ENCODE assay signal across 8 cellular contexts in the genomic region with DNA sequence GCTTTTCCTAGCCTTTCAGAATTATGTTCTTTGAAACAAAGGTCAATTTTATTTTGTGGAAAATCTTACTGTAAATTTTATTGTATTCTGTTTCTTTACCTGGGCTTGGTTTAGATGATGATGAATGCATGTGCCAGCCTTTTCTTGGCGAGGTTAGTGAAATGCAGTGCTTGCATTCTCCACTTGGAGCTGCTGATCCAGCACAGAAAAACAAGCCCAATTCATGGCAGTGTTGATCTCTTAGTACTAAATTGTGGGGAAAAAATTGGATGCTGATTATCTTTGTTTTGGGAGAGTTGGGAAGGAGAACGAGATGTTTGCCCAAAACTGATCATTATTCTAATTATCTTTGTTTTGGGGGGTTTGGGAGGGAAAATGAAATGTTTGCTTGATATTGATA. TPM values are rescaled to one million over a fixed set of nuclear protein-coding genes. Genes with fewer than 3 reads are reported as not detected.
DNase-seq lines count a peak whose midpoint lies in the region; ATAC-seq, FAIRE-seq and TF ChIP-seq lines count a peak whose summit lies in the region.

No MANE protein-coding gene starts in this region.

- TF ChIP-seq RAD21 in HCT116 (IDR thresholded peaks at IDR 0.05; ENCODE audit: low read depth) (peak; percentile 54; the same call in 1 of the 2 replicates), GM12878 (IDR thresholded peaks at IDR 0.05; ENCODE audit: insufficient read depth, low read depth, low read length) (peak; percentile 47; the same call in 1 of the 2 replicates)

- no peak for TF ChIP-seq EP300 in GM12878 (IDR thresholded peaks at IDR 0.05; ENCODE audit: borderline replicate concordance in 1 of 2, control insufficient read depth in 1 of 2, low read depth in 2 of 2, low read length in 2 of 2)

- H3K4me3 ChIP-seq in HCT116 (replicated peaks in 1 of 2; ENCODE audit: low read depth in 1 of 2, low read length in 2 of 2) (no peak overlapping the region), GM12878 (no peak overlapping the region), lower lobe of right lung (no peak overlapping the region)

- H3K27ac ChIP-seq in HCT116 (ENCODE audit: low read depth, low read length): no peak overlapping the region
- no peak overlapping the region for H3K27ac ChIP-seq in GM12878 (ENCODE audit: control insufficient read depth, insufficient read depth)
- no peak overlapping the region for H3K27ac ChIP-seq in lower lobe of right lung

- BruUV-seq in HCT116 (replicated peaks; lab: Mats Ljungman, UMichigan) (no TSS peak), GM12878 (replicated peaks; lab: Mats Ljungman, UMichigan) (no TSS peak)

- SMC1A ChIA-PET in GM12878 (lab: Charles Lee; ENCODE audit: uncharacterized antibody, unreplicated experiment): interaction anchor here (0.6 to 3.6 kb wide), 2 partner anchors 12 to 214 kb away, joined by 3 to 12 read pairs; no protein-coding TSS in a partner anchor

- TF ChIP-seq POLR2A in HCT116 (IDR thresholded peaks at IDR 0.05; ENCODE audit: borderline replicate concordance, extremely low read depth, insufficient read depth, insufficient read length) (no peak), GM12878 (IDR thresholded peaks at IDR 0.05; ENCODE audit: low read depth, low read length) (no peak)

- peaks cover 4 to 31% of the 10 kb centered on the region in 2 experiments; a peak in 3 of 4 replicates for H3K4me1 ChIP-seq in HCT116 (ENCODE audit: control insufficient read depth in 1 of 2, insufficient read depth in 2 of 2, low read length in 2 of 2)
- H3K4me1 ChIP-seq in GM12878 (ENCODE audit: control insufficient read depth, insufficient read depth, low read length): peaks cover 6% of the 10 kb centered on the region
- peaks cover 13% of the 10 kb centered on the region for H3K4me1 ChIP-seq in lower lobe of right lung

- ATAC-seq in HCT116 (no peak), GM12878 (no peak), lower lobe of right lung (no peak), GM19035 (IDR thresholded peaks at IDR 0.05; ENCODE audit: unreplicated experiment) (no peak), GM21737 (IDR thresholded peaks at IDR 0.05; ENCODE audit: unreplicated experiment) (no peak), HG03025 (IDR thresholded peaks at IDR 0.05; ENCODE audit: low FRiP score, unreplicated experiment) (no peak), GM19023 (IDR thresholded peaks at IDR 0.05; ENCODE audit: unreplicated experiment) (no peak)

- WGBS in GM12878 (ENCODE audit: insufficient coverage, insufficient replicate concordance, low lambda C conversion rate, missing lambda C conversion rate): 86% methylated on average over 2 of the region's 2 CpGs

- FAIRE-seq in GM12878 (lab: Jason Lieb, UNC): no peak

- peaks cover 36% of the 10 kb centered on the region for H3K79me2 ChIP-seq in HCT116 (ENCODE audit: insufficient read depth, low read length)
- no peaks in the 10 kb centered on the region for H3K79me2 ChIP-seq in GM12878 (ENCODE audit: control insufficient read depth, insufficient read depth, low read length)

- H3K9me3 ChIP-seq in HCT116 (ENCODE audit: control insufficient read depth in 1 of 2, insufficient read depth in 1 of 2, low read depth in 1 of 2, low read length in 2 of 2) (no peaks in the 10 kb centered on the region), GM12878 (replicated peaks; ENCODE audit: control insufficient read depth, insufficient read depth, low read length) (no peaks in the 10 kb centered on the region), lower lobe of right lung (no peaks in the 10 kb centered on the region)

- CTCF ChIA-PET in HCT116 (lab: Charles Lee) (interaction anchor here (0.6 kb wide), 1 partner anchor 8 kb away, joined by 3 read pairs; no protein-coding TSS in a partner anchor), GM12878 (lab: Yijun Ruan, JAX) (interaction anchor here (1.2 kb wide), 1 partner anchor 215 kb away, joined by 3 read pairs; no protein-coding TSS in a partner anchor)

- H3K4me2 ChIP-seq in HCT116 (ENCODE audit: low read length) (peak overlapping the region; percentile 14; the same call in 1 of the 2 replicates), GM12878 (ENCODE audit: control insufficient read depth, insufficient read depth) (no peak overlapping the region)

- H2AFZ ChIP-seq in HCT116 (ENCODE audit: low read depth, low read length, poor library complexity, severe bottlenecking) (no peak overlapping the region), GM12878 (ENCODE audit: control insufficient read depth, low read depth, low read length) (no peak overlapping the region)

- intact Hi-C loops in HCT116 (cut with micrococcal nuclease): loop anchor here (1.0 to 5.0 kb wide), 2 partner anchors 33 to 214 kb away; no protein-coding TSS in a partner anchor
- intact Hi-C loops in GM12878 (cut with micrococcal nuclease; ENCODE audit: unreplicated experiment): no loop called here
- intact Hi-C loops in lower lobe of right lung (cut with DNase I): no loop called here

- POLR2A ChIA-PET in HCT116 (lab: Charles Lee): no interaction called here
- POLR2A ChIA-PET in GM12878 (lab: Charles Lee): interaction anchor here (0.7 kb wide), 1 partner anchor 109 kb away, joined by 11 read pairs; no protein-coding TSS in a partner anchor

- H3K36me3 ChIP-seq in HCT116 (ENCODE audit: control insufficient read depth in 1 of 2, insufficient read depth in 2 of 2, low read length in 2 of 2) (no peaks in the 10 kb centered on the region), GM12878 (ENCODE audit: control insufficient read depth in 2 of 2, insufficient read depth in 2 of 2, low read length in 1 of 2) (no peaks in the 10 kb centered on the region), lower lobe of right lung (no peaks in the 10 kb centered on the region)

- H3K27me3 ChIP-seq in HCT116 (ENCODE audit: insufficient read depth, low read length) (no peaks in the 10 kb centered on the region), GM12878 (replicated peaks in 1 of 2; ENCODE audit: control insufficient read depth in 2 of 2, insufficient read depth in 2 of 2, low read length in 1 of 2) (0 out of 4 replicates have a peak, but pooled peaks cover 0 to 3% of the 10 kb centered on the region in 2 experiments), lower lobe of right lung (ENCODE audit: low read depth) (no peaks in the 10 kb centered on the region)

- RAD21 ChIA-PET in HCT116 (lab: Charles Lee; ENCODE audit: low non-redundant PET in 1 of 2, low total read pairs in 2 of 2, uncharacterized antibody in 2 of 2, unreplicated experiment in 2 of 2): no interaction called here
- RAD21 ChIA-PET in GM12878 (lab: Charles Lee; ENCODE audit: unreplicated experiment): interaction anchor here (1.2 to 1.5 kb wide), 2 partner anchors 10 to 32 kb away, joined by 3 to 4 read pairs; no protein-coding TSS in a partner anchor

- in situ Hi-C loops in GM12878 (cut with MboI): no loop called here

- no peaks in the 10 kb centered on the region for H3K9me2 ChIP-seq in HCT116 (ENCODE audit: insufficient read depth)

- H3K9ac ChIP-seq in HCT116 (ENCODE audit: low read length): no peak overlapping the region
- no peak overlapping the region for H3K9ac ChIP-seq in GM12878 (ENCODE audit: control insufficient read depth, insufficient read depth, low read length)

- H4K20me1 ChIP-seq in HCT116 (ENCODE audit: insufficient read depth) (no peaks in the 10 kb centered on the region; the same call in 1 of the 2 replicates), GM12878 (ENCODE audit: control insufficient read depth, insufficient read depth) (no peaks in the 10 kb centered on the region)

- DNase-seq in Ammon's horn (ENCODE audit: low spot score): peak; percentile 80
- no peak for DNase-seq in HCT116 (ENCODE audit: low read depth, low spot score)
- no peak for DNase-seq in GM12878 (ENCODE audit: low read depth, low spot score)
- no peak for DNase-seq in lower lobe of right lung

- TF ChIP-seq CTCF in HCT116 (IDR thresholded peaks at IDR 0.05 in 2 of 3, conservative IDR thresholded peaks at IDR 0.05 in 1 of 3; ENCODE audit: borderline replicate concordance in 1 of 3, insufficient read depth in 1 of 3, low read depth in 2 of 3, low read length in 2 of 3): peak; percentile 22 to 56 (median 51); a peak in 5 of 6 replicates
- peak; percentile 33 to 34 (median 34); a peak in 4 of 6 replicates for TF ChIP-seq CTCF in GM12878 (IDR thresholded peaks at IDR 0.05 in 2 of 3, conservative IDR thresholded peaks at IDR 0.05 in 1 of 3; ENCODE audit: control insufficient read depth in 2 of 3, extremely low read depth in 1 of 3, insufficient read depth in 1 of 3, low read depth in 3 of 3, low read length in 3 of 3)
- TF ChIP-seq CTCF in lower lobe of right lung (IDR thresholded peaks at IDR 0.05): peak; percentile 37

RNA-seq across cellular contexts. Expression of gene HABP4, which starts 3.7 kb away (rescaled TPM):
- total RNA-seq in HCT116 (2021; ENCODE audit: unreplicated experiment) (21.0 TPM), GM12878 (2014; rRNA removed) (10.7 and 12.3 TPM in 2 replicates), GM12878 (2014; rRNA removed; fragmentation: Illumina TruSeq; extraction: Trizol) (13.1 and 13.6 TPM in 2 replicates), GM12878 (2021) (13.6 and 13.7 TPM in 2 replicates), lower lobe of right lung (9.8 TPM)
- polyA plus RNA-seq in HCT116 (2012): 9.6 and 12.2 TPM in 2 replicates
- total RNA-seq in GM12878 (2013; cell fraction: nucleolus; rRNA removed): 4.0 and 4.4 TPM in 2 replicates
- 2.1 TPM for polyA plus RNA-seq in GM12878 (2011; ENCODE audit: low read depth)
- polyA plus RNA-seq in GM12878 (2011; rRNA removed) (6.8 and 9.2 TPM in 2 replicates), GM12878 (2014; fragmentation: Illumina TruSeq; extraction: Trizol) (12.5 and 13.2 TPM in 2 replicates), GM12878 (2014; fragmentation: Nextera tagmentation; extraction: Ambion mirVana) (1 to 10 TPM; 4.4 to 5.7 TPM), GM12878 (2014; rRNA removed) (14.7 and 15.1 TPM in 2 replicates), GM12878 (2016; fragmentation: Nextera tagmentation; extraction: Ambion mirVana) (10 to 100 TPM in 1 of 2 experiments, 1 to 10 TPM in 1; 1.6 to 15.4 TPM)
- 3.8 and 4.2 TPM in 2 replicates for polyA plus RNA-seq in GM12878 (2011; cell fraction: cytosol; rRNA removed)
- 3.4 and 3.9 TPM in 2 replicates for polyA plus RNA-seq in GM12878 (2011; cell fraction: nucleus; rRNA removed)
- 2.8 and 2.9 TPM in 2 replicates for polyA plus RNA-seq in GM12878 (2012)
- 1.2 and 2.1 TPM in 2 replicates for polyA minus RNA-seq in GM12878 (2011; rRNA and poly(A)+ RNA removed)
- polyA minus RNA-seq in GM12878 (2011; cell fraction: cytosol; rRNA and poly(A)+ RNA removed): 1.2 and 1.3 TPM in 2 replicates
- 0.97 and 1.1 TPM in 2 replicates for polyA minus RNA-seq in GM12878 (2011; cell fraction: nucleus; rRNA and poly(A)+ RNA removed)

RNA-seq across cellular contexts. Expression of gene ZNF367, which starts 35.5 kb away (rescaled TPM):
- total RNA-seq in HCT116 (2021; ENCODE audit: unreplicated experiment) (18.1 TPM), GM12878 (2014; rRNA removed) (16.3 and 17.8 TPM in 2 replicates), GM12878 (2014; rRNA removed; fragmentation: Illumina TruSeq; extraction: Trizol) (15.5 and 15.6 TPM in 2 replicates), GM12878 (2021) (14.3 and 15.7 TPM in 2 replicates), lower lobe of right lung (1.1 TPM)
- 2.5 and 3.4 TPM in 2 replicates for polyA plus RNA-seq in HCT116 (2012)
- 9.3 and 9.5 TPM in 2 replicates for total RNA-seq in GM12878 (2013; cell fraction: nucleolus; rRNA removed)
- polyA plus RNA-seq in GM12878 (2011; ENCODE audit: low read depth): 3.8 TPM
- polyA plus RNA-seq in GM12878 (2011; rRNA removed) (10.2 and 14.5 TPM in 2 replicates), GM12878 (2014; fragmentation: Illumina TruSeq; extraction: Trizol) (13.3 and 14.7 TPM in 2 replicates), GM12878 (2014; fragmentation: Nextera tagmentation; extraction: Ambion mirVana) (1 to 10 TPM; 3.9 to 5.5 TPM), GM12878 (2014; rRNA removed) (9.8 and 12.0 TPM in 2 replicates), GM12878 (2016; fragmentation: Nextera tagmentation; extraction: Ambion mirVana) (1 to 10 TPM; 2.9 to 6.2 TPM)
- polyA plus RNA-seq in GM12878 (2011; cell fraction: cytosol; rRNA removed): 4.3 and 4.9 TPM in 2 replicates
- polyA plus RNA-seq in GM12878 (2011; cell fraction: nucleus; rRNA removed): 5.7 and 6.0 TPM in 2 replicates
- 5.4 and 8.0 TPM in 2 replicates for polyA plus RNA-seq in GM12878 (2012)
- 4.0 and 5.5 TPM in 2 replicates for polyA minus RNA-seq in GM12878 (2011; rRNA and poly(A)+ RNA removed)
- polyA minus RNA-seq in GM12878 (2011; cell fraction: cytosol; rRNA and poly(A)+ RNA removed): 4.9 and 5.6 TPM in 2 replicates
- 3.0 and 5.5 TPM in 2 replicates for polyA minus RNA-seq in GM12878 (2011; cell fraction: nucleus; rRNA and poly(A)+ RNA removed)
